1 cellular context compared by ENCODE assay signal in the genomic region with DNA sequence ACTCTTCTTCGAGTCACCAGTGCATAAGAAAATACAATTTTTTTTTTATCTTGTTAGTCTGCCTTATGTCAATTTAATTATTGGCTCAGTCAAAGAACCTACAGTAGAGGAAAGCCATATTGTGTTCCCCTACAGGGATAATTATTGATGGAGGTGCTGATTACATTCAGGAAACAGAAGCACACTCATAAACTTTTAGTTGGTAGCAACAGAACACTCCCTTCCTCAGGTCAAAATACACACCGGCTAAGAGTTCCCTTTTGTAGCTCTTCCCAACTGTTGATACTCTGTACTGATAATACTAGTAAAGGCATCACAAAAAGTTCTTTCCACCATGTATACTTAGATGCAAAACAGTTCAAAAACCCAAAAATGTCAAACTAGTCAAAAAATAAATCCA.
TF ChIP-seq lines count a peak whose summit lies in the region.

No MANE protein-coding gene starts in this region.

TF ChIP-seq in GM12878, 131 proteins besides CTCF, POLR2A, EP300 and RAD21:
- TF ChIP-seq ZNF207 (IDR thresholded peaks at IDR 0.05; ENCODE audit: borderline replicate concordance) = no peak
- no peak for TF ChIP-seq NR2F1 (conservative IDR thresholded peaks at IDR 0.05)
- TF ChIP-seq FOXM1 (IDR thresholded peaks at IDR 0.05; ENCODE audit: low read depth, low read length) = no peak
- TF ChIP-seq RFX5 (IDR thresholded peaks at IDR 0.05; ENCODE audit: low read depth, low read length) = no peak
- TF ChIP-seq HDGF (IDR thresholded peaks at IDR 0.05) = no peak
- TF ChIP-seq DPF2 (IDR thresholded peaks at IDR 0.05) = no peak
- no peak for TF ChIP-seq CBX3 (IDR thresholded peaks at IDR 0.05; ENCODE audit: borderline replicate concordance, low read depth)
- TF ChIP-seq, protein P1, sequence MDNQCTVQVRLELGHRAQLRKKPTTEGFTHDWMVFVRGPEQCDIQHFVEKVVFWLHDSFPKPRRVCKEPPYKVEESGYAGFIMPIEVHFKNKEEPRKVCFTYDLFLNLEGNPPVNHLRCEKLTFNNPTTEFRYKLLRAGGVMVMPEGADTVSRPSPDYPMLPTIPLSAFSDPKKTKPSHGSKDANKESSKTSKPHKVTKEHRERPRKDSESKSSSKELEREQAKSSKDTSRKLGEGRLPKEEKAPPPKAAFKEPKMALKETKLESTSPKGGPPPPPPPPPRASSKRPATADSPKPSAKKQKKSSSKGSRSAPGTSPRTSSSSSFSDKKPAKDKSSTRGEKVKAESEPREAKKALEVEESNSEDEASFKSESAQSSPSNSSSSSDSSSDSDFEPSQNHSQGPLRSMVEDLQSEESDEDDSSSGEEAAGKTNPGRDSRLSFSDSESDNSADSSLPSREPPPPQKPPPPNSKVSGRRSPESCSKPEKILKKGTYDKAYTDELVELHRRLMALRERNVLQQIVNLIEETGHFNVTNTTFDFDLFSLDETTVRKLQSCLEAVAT (IDR thresholded peaks at IDR 0.05) = no peak
- TF ChIP-seq, protein P2, sequence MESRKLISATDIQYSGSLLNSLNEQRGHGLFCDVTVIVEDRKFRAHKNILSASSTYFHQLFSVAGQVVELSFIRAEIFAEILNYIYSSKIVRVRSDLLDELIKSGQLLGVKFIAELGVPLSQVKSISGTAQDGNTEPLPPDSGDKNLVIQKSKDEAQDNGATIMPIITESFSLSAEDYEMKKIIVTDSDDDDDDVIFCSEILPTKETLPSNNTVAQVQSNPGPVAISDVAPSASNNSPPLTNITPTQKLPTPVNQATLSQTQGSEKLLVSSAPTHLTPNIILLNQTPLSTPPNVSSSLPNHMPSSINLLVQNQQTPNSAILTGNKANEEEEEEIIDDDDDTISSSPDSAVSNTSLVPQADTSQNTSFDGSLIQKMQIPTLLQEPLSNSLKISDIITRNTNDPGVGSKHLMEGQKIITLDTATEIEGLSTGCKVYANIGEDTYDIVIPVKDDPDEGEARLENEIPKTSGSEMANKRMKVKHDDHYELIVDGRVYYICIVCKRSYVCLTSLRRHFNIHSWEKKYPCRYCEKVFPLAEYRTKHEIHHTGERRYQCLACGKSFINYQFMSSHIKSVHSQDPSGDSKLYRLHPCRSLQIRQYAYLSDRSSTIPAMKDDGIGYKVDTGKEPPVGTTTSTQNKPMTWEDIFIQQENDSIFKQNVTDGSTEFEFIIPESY (IDR thresholded peaks at IDR 0.05) = no peak
- TF ChIP-seq SRF (IDR thresholded peaks at IDR 0.05; ENCODE audit: low read depth in 2 of 2, low read length in 2 of 2) = no peak
- no peak for TF ChIP-seq IKZF1 (conservative IDR thresholded peaks at IDR 0.05)
- TF ChIP-seq JUND (IDR thresholded peaks at IDR 0.05; ENCODE audit: low read depth, low read length) = no peak
- TF ChIP-seq SIN3A (IDR thresholded peaks at IDR 0.05; ENCODE audit: low read depth, low read length) = no peak
- TF ChIP-seq ZNF217 (IDR thresholded peaks at IDR 0.05) = no peak
- TF ChIP-seq SMAD5 (IDR thresholded peaks at IDR 0.05; ENCODE audit: low read depth) = no peak
- no peak for TF ChIP-seq ZNF274 (IDR thresholded peaks at IDR 0.05; ENCODE audit: insufficient read depth, insufficient read length)
- TF ChIP-seq, protein P3, sequence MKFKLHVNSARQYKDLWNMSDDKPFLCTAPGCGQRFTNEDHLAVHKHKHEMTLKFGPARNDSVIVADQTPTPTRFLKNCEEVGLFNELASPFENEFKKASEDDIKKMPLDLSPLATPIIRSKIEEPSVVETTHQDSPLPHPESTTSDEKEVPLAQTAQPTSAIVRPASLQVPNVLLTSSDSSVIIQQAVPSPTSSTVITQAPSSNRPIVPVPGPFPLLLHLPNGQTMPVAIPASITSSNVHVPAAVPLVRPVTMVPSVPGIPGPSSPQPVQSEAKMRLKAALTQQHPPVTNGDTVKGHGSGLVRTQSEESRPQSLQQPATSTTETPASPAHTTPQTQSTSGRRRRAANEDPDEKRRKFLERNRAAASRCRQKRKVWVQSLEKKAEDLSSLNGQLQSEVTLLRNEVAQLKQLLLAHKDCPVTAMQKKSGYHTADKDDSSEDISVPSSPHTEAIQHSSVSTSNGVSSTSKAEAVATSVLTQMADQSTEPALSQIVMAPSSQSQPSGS (IDR thresholded peaks at IDR 0.05; ENCODE audit: low read length) = no peak
- no peak for TF ChIP-seq MXI1 (IDR thresholded peaks at IDR 0.05; ENCODE audit: low read depth, low read length)
- TF ChIP-seq, protein P4, sequence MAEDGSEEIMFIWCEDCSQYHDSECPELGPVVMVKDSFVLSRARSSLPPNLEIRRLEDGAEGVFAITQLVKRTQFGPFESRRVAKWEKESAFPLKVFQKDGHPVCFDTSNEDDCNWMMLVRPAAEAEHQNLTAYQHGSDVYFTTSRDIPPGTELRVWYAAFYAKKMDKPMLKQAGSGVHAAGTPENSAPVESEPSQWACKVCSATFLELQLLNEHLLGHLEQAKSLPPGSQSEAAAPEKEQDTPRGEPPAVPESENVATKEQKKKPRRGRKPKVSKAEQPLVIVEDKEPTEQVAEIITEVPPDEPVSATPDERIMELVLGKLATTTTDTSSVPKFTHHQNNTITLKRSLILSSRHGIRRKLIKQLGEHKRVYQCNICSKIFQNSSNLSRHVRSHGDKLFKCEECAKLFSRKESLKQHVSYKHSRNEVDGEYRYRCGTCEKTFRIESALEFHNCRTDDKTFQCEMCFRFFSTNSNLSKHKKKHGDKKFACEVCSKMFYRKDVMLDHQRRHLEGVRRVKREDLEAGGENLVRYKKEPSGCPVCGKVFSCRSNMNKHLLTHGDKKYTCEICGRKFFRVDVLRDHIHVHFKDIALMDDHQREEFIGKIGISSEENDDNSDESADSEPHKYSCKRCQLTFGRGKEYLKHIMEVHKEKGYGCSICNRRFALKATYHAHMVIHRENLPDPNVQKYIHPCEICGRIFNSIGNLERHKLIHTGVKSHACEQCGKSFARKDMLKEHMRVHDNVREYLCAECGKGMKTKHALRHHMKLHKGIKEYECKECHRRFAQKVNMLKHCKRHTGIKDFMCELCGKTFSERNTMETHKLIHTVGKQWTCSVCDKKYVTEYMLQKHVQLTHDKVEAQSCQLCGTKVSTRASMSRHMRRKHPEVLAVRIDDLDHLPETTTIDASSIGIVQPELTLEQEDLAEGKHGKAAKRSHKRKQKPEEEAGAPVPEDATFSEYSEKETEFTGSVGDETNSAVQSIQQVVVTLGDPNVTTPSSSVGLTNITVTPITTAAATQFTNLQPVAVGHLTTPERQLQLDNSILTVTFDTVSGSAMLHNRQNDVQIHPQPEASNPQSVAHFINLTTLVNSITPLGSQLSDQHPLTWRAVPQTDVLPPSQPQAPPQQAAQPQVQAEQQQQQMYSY (CRISPR knock-in tag; IDR thresholded peaks at IDR 0.05) = no peak
- no peak for TF ChIP-seq MTA3 (IDR thresholded peaks at IDR 0.05; ENCODE audit: borderline replicate concordance, low read length)
